7 cellular contexts compared by ENCODE assay signal in the genomic region with DNA sequence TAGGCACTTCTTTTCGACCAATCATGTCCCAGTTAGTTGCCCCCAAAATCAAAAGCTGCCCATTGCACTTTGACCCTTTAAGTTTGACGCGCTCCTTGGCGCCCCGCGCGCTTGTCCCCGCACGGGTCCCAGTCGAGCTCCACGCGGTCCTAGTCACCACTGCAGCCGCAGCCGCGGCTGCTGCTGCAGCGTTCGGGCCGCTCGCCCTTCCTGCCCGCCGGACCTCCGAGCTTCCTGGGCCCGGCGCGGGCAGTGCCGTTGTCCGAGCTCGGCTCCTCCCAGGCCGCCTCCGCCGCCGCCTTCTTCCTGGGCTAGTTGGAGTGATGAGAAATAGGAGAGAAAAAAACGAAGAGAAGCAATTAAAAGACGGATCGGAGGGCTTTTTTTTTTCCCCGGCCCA.
"Had no signal": no experiment of that assay in that cellular context is flagged by ENCODE, and none has a peak within 500 bp of the region (broad histone marks: within the 10 kb centered on the region; RNA-seq: fewer than 3 reads in every experiment).

No MANE protein-coding gene starts in this region.

- DNase-seq: GM23248, GOT3, H7, H9, HCEC 1CT had no signal

- H3K4me3 Mint-ChIP-seq: H9 had no signal

- H2AFZ ChIP-seq: GM23248 had no signal

- H3K36me3 ChIP-seq: HAP-1 had no signal

- ATAC-seq: HCT116 had no signal

- H3K4me3 ChIP-seq: GM23248, HAP-1 had no signal

- H3K27ac ChIP-seq: GM23248 had no signal

- H3K4me1 ChIP-seq: HAP-1 had no signal

- H3K27ac Mint-ChIP-seq: H9 had no signal
